Comparison of ENCODE assay signal across 1 cellular context in the genomic region with DNA sequence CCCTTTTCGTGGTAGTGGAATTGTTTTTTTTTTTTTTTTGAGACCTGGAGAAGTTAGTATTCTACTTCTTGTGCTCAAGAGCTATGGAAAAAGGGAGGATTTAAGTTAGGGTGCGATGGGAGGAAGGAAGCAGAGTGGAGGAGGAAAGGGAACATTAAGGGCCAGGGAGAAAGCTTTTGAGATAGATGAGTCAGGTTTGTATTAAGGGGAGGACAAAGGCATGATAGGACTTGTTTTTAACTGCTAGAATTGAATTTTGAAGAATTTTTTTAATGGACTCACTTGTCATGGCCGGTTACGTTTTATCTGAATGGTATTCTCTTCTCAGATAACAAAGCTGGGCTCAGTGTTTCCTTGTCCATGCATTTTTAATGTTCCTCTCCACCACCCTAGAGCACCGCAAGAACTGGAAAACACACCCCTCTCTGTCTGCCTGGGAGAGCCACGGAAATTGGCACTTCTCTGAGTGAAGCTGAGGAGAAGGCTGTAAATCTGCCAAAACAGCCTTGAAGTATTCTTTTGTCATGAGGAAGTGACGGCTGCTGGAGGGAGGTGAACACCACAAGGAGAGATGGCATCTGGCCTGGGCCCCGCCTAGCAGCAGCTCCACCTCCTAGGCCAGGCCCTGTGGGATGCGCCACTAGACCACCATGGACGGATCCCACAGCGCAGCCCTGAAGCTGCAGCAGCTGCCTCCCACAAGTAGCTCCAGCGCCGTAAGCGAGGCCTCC.
TF ChIP-seq lines count a peak whose summit lies in the region.

No MANE protein-coding gene starts in this region.

TF ChIP-seq in K562, 482 proteins besides CTCF, POLR2A, EP300 and RAD21 (continued from another document and continues in another):
- TF ChIP-seq, protein P1, sequence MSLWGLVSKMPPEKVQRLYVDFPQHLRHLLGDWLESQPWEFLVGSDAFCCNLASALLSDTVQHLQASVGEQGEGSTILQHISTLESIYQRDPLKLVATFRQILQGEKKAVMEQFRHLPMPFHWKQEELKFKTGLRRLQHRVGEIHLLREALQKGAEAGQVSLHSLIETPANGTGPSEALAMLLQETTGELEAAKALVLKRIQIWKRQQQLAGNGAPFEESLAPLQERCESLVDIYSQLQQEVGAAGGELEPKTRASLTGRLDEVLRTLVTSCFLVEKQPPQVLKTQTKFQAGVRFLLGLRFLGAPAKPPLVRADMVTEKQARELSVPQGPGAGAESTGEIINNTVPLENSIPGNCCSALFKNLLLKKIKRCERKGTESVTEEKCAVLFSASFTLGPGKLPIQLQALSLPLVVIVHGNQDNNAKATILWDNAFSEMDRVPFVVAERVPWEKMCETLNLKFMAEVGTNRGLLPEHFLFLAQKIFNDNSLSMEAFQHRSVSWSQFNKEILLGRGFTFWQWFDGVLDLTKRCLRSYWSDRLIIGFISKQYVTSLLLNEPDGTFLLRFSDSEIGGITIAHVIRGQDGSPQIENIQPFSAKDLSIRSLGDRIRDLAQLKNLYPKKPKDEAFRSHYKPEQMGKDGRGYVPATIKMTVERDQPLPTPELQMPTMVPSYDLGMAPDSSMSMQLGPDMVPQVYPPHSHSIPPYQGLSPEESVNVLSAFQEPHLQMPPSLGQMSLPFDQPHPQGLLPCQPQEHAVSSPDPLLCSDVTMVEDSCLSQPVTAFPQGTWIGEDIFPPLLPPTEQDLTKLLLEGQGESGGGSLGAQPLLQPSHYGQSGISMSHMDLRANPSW (CRISPR knock-in tag; IDR thresholded peaks at IDR 0.05): 0 out of 2 replicates have a peak, but pooled peaks have one; percentile 49
- TF ChIP-seq ATF1 (CRISPR knock-in tag; IDR thresholded peaks at IDR 0.05) (no peak), ATF1 (tag; IDR thresholded peaks at IDR 0.05) (peak; percentile 55; the same call in 1 of the 2 replicates), MCM7 (IDR thresholded peaks at IDR 0.05) (no peak), BACH1 (tag; IDR thresholded peaks at IDR 0.05) (no peak), NR2F6 (CRISPR knock-in tag; IDR thresholded peaks at IDR 0.05) (no peak), SMC3 (conservative IDR thresholded peaks at IDR 0.05; ENCODE audit: insufficient read depth, low read depth, low read length) (no peak), HMG20A (CRISPR knock-in tag; conservative IDR thresholded peaks at IDR 0.05) (no peak), BRD9 (IDR thresholded peaks at IDR 0.05; ENCODE audit: low read depth, partially characterized antibody) (no peak), IRF2 (CRISPR knock-in tag; IDR thresholded peaks at IDR 0.05) (no peak), HLTF (IDR thresholded peaks at IDR 0.05) (0 out of 2 replicates have a peak, but pooled peaks have one; percentile 50), FIP1L1 (IDR thresholded peaks at IDR 0.05; ENCODE audit: low read depth, low read length, poor library complexity, severe bottlenecking) (no peak), SMAD3 (CRISPR knock-in tag; conservative IDR thresholded peaks at IDR 0.05) (no peak), MYBL2 (IDR thresholded peaks at IDR 0.05; ENCODE audit: low read depth) (no peak), MYBL2 (CRISPR knock-in tag; IDR thresholded peaks at IDR 0.05; ENCODE audit: borderline replicate concordance) (no peak), ZNF133 (CRISPR knock-in tag; IDR thresholded peaks at IDR 0.05) (no peak), NFE2 (IDR thresholded peaks at IDR 0.05; ENCODE audit: low read depth) (no peak)
- TF ChIP-seq, protein P2, sequence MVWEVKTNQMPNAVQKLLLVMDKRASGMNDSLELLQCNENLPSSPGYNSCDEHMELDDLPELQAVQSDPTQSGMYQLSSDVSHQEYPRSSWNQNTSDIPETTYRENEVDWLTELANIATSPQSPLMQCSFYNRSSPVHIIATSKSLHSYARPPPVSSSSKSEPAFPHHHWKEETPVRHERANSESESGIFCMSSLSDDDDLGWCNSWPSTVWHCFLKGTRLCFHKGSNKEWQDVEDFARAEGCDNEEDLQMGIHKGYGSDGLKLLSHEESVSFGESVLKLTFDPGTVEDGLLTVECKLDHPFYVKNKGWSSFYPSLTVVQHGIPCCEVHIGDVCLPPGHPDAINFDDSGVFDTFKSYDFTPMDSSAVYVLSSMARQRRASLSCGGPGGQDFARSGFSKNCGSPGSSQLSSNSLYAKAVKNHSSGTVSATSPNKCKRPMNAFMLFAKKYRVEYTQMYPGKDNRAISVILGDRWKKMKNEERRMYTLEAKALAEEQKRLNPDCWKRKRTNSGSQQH (CRISPR knock-in tag; IDR thresholded peaks at IDR 0.05): peak; percentile 82
- TF ChIP-seq, protein P3, sequence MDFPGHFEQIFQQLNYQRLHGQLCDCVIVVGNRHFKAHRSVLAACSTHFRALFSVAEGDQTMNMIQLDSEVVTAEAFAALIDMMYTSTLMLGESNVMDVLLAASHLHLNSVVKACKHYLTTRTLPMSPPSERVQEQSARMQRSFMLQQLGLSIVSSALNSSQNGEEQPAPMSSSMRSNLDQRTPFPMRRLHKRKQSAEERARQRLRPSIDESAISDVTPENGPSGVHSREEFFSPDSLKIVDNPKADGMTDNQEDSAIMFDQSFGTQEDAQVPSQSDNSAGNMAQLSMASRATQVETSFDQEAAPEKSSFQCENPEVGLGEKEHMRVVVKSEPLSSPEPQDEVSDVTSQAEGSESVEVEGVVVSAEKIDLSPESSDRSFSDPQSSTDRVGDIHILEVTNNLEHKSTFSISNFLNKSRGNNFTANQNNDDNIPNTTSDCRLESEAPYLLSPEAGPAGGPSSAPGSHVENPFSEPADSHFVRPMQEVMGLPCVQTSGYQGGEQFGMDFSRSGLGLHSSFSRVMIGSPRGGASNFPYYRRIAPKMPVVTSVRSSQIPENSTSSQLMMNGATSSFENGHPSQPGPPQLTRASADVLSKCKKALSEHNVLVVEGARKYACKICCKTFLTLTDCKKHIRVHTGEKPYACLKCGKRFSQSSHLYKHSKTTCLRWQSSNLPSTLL (IDR thresholded peaks at IDR 0.05): peak; percentile 30; the same call in 1 of the 2 replicates
- TF ChIP-seq, protein P4, sequence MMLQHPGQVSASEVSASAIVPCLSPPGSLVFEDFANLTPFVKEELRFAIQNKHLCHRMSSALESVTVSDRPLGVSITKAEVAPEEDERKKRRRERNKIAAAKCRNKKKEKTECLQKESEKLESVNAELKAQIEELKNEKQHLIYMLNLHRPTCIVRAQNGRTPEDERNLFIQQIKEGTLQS (IDR thresholded peaks at IDR 0.05): no peak
- TF ChIP-seq, protein P4 (CRISPR knock-in tag; conservative IDR thresholded peaks at IDR 0.05): no peak
- TF ChIP-seq, protein P5, sequence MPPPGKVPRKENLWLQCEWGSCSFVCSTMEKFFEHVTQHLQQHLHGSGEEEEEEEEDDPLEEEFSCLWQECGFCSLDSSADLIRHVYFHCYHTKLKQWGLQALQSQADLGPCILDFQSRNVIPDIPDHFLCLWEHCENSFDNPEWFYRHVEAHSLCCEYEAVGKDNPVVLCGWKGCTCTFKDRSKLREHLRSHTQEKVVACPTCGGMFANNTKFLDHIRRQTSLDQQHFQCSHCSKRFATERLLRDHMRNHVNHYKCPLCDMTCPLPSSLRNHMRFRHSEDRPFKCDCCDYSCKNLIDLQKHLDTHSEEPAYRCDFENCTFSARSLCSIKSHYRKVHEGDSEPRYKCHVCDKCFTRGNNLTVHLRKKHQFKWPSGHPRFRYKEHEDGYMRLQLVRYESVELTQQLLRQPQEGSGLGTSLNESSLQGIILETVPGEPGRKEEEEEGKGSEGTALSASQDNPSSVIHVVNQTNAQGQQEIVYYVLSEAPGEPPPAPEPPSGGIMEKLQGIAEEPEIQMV (tag; conservative IDR thresholded peaks at IDR 0.05; ENCODE audit: low read depth): no peak
- TF ChIP-seq, protein P6, sequence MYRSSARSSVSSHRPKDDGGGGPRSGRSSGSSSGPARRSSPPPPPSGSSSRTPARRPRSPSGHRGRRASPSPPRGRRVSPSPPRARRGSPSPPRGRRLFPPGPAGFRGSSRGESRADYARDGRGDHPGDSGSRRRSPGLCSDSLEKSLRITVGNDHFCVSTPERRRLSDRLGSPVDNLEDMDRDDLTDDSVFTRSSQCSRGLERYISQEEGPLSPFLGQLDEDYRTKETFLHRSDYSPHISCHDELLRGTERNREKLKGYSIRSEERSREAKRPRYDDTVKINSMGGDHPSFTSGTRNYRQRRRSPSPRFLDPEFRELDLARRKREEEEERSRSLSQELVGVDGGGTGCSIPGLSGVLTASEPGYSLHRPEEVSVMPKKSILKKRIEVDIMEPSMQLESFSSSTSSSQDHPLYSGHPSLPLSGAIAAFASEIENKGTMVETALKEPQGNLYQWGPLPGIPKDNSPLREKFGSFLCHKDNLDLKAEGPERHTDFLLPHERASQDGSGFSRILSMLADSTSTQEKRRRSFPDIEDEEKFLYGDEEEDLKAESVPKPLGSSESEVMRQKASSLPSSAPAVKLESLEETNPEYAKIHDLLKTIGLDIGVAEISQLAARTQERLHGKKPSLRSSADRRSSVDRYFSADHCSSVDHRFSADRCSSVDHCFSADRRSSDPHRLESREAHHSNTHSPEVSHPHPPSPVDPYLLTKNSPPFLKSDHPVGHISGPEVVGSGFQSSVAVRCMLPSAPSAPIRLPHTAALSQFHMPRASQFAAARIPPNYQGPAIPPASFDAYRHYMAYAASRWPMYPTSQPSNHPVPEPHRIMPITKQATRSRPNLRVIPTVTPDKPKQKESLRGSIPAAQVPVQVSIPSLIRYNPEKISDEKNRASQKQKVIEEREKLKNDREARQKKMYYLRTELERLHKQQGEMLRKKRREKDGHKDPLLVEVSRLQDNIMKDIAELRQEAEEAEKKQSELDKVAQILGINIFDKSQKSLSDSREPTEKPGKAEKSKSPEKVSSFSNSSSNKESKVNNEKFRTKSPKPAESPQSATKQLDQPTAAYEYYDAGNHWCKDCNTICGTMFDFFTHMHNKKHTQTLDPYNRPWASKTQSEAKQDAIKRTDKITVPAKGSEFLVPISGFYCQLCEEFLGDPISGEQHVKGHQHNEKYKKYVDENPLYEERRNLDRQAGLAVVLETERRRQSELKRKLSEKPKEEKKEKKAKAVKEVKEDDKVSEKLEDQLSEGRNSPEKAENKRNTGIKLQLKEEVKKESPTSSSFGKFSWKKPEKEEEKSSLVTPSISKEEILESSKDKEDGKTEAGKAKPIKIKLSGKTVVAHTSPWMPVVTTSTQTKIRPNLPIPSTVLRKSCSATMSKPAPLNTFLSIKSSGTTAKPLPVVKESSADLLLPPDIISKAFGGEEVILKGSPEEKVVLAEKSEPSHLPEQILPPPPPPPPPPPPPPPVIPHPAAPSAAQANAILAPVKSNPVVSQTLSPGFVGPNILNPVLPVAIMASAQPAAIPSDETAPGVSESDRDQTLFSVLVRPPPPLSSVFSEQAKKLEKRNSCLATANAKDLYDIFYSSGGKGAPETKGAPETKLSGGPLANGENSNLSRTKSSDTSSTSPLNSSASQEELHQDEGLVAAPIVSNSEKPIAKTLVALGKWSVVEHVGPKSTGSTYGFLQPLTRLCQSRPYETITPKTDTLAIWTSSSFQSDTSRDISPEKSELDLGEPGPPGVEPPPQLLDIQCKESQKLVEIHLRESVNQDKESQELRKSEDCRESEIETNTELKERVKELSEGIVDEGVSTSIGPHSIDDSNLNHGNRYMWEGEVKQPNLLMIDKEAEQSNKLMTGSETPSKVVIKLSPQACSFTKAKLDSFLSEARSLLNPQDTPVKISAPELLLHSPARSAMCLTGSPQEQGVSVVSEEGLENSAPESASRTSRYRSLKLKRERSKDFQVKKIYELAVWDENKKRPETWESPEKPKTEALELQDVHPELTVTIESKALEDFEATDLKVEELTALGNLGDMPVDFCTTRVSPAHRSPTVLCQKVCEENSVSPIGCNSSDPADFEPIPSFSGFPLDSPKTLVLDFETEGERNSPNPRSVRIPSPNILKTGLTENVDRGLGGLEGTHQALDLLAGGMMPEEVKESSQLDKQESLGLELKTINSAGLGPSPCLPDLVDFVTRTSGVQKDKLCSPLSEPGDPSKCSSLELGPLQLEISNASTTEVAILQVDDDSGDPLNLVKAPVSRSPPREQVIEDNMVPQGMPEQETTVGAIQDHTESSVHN (IDR thresholded peaks at IDR 0.05; ENCODE audit: borderline replicate concordance in 1 of 2, low read depth in 1 of 2): no peak
- TF ChIP-seq, protein P7, sequence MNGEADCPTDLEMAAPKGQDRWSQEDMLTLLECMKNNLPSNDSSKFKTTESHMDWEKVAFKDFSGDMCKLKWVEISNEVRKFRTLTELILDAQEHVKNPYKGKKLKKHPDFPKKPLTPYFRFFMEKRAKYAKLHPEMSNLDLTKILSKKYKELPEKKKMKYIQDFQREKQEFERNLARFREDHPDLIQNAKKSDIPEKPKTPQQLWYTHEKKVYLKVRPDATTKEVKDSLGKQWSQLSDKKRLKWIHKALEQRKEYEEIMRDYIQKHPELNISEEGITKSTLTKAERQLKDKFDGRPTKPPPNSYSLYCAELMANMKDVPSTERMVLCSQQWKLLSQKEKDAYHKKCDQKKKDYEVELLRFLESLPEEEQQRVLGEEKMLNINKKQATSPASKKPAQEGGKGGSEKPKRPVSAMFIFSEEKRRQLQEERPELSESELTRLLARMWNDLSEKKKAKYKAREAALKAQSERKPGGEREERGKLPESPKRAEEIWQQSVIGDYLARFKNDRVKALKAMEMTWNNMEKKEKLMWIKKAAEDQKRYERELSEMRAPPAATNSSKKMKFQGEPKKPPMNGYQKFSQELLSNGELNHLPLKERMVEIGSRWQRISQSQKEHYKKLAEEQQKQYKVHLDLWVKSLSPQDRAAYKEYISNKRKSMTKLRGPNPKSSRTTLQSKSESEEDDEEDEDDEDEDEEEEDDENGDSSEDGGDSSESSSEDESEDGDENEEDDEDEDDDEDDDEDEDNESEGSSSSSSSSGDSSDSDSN (IDR thresholded peaks at IDR 0.05; ENCODE audit: borderline replicate concordance in 1 of 2, low read depth in 2 of 2, low read length in 2 of 2): 0 out of 4 replicates have a peak, but pooled peaks of 1 of the 2 experiments have one; percentile 65
- TF ChIP-seq, protein P8, sequence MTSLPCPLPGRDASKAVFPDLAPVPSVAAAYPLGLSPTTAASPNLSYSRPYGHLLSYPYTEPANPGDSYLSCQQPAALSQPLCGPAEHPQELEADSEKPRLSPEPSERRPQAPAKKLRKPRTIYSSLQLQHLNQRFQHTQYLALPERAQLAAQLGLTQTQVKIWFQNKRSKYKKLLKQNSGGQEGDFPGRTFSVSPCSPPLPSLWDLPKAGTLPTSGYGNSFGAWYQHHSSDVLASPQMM (CRISPR knock-in tag; IDR thresholded peaks at IDR 0.05): no peak
- TF ChIP-seq, protein P9, sequence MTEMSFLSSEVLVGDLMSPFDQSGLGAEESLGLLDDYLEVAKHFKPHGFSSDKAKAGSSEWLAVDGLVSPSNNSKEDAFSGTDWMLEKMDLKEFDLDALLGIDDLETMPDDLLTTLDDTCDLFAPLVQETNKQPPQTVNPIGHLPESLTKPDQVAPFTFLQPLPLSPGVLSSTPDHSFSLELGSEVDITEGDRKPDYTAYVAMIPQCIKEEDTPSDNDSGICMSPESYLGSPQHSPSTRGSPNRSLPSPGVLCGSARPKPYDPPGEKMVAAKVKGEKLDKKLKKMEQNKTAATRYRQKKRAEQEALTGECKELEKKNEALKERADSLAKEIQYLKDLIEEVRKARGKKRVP (CRISPR knock-in tag; IDR thresholded peaks at IDR 0.05): no peak
- TF ChIP-seq, protein P10, sequence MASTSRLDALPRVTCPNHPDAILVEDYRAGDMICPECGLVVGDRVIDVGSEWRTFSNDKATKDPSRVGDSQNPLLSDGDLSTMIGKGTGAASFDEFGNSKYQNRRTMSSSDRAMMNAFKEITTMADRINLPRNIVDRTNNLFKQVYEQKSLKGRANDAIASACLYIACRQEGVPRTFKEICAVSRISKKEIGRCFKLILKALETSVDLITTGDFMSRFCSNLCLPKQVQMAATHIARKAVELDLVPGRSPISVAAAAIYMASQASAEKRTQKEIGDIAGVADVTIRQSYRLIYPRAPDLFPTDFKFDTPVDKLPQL (IDR thresholded peaks at IDR 0.05; ENCODE audit: extremely low read depth, insufficient read length): no peak
